1 cellular context compared by ENCODE assay signal in genomic region chr11:119340335-119341221, GRCh38.
TF ChIP-seq lines count a peak whose summit lies in the region.

C1QTNF5 (minus strand) TSS chr11:119340883; CDS start chr11:119340397, 486 bp downstream.

TF ChIP-seq in H1, 55 proteins besides CTCF, POLR2A, EP300 and RAD21 (continued from another document):
- TF ChIP-seq NANOG (IDR thresholded peaks at IDR 0.05; ENCODE audit: insufficient read depth, low read depth, low read length, poor library complexity, severe bottlenecking) (no peak), CTBP2 (IDR thresholded peaks at IDR 0.05; ENCODE audit: borderline replicate concordance, insufficient read depth, insufficient read length, low read length) (no peak), SUZ12 (IDR thresholded peaks at IDR 0.05; ENCODE audit: low read length) (peak; percentile 61), HDAC6 (IDR thresholded peaks at IDR 0.05; ENCODE audit: low read depth, low read length) (no peak), FOSL1 (IDR thresholded peaks at IDR 0.05; ENCODE audit: insufficient read depth, low read depth, low read length) (no peak), TCF12 (IDR thresholded peaks at IDR 0.05; ENCODE audit: low read depth, low read length) (no peak), CHD7 (IDR thresholded peaks at IDR 0.05; ENCODE audit: insufficient replicate concordance, low read length) (no peak), PHF8 (conservative IDR thresholded peaks at IDR 0.05; ENCODE audit: low read depth, low read length) (0 out of 2 replicates have a peak, but pooled peaks have one; percentile 12)
